In the genomic region with DNA sequence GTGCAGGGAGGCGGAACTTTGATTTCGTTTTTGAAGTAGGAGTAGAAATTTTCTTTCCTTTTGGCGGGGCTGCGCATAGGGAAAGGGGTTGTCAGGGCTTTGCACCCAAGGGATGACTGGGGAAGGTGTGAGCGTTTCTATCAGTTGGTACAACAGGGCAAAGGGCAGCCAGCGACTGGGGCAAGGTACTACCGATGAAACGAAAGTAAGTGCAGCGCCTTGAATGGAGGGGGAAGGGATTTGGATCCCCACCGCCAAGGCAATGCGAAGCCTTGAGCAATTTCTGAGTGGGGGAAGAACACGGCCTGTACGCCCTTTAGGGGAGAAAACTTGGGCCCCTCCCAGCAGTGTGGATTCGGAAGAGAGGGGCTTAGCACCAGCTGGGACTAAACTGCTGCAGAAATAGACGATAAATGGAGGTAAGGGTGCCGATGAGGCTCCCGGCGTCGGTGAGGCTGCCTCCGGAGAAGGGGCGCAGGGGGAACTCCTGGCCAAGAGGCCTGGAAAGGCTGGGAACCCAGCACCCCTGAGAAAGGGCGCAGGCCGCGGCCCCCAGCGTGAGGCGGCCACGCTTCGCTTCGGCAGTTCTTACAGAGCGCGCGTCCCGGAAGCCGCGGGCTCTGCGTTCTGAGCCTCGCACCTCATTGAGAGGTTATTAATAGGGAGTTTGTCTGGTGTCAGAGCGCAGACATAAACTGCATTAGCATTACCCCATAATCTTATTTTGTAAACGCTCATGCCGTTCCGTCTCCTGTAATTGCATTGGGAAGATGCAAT, we compare ENCODE assay signal across 1 cellular context.
TF ChIP-seq lines count a peak whose summit lies in the region.

No MANE protein-coding gene starts in this region.

TF ChIP-seq in SK-N-SH treated with all-trans-retinoic acid at 6 μM for 48 hours, 23 proteins besides CTCF, POLR2A, EP300 and RAD21 (continued from another document):
- TF ChIP-seq, protein P1, sequence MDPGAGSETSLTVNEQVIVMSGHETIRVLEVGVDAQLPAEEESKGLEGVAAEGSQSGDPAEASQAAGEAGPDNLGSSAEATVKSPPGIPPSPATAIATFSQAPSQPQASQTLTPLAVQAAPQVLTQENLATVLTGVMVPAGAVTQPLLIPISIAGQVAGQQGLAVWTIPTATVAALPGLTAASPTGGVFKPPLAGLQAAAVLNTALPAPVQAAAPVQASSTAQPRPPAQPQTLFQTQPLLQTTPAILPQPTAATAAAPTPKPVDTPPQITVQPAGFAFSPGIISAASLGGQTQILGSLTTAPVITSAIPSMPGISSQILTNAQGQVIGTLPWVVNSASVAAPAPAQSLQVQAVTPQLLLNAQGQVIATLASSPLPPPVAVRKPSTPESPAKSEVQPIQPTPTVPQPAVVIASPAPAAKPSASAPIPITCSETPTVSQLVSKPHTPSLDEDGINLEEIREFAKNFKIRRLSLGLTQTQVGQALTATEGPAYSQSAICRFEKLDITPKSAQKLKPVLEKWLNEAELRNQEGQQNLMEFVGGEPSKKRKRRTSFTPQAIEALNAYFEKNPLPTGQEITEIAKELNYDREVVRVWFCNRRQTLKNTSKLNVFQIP (CRISPR knock-in tag; IDR thresholded peaks at IDR 0.05; ENCODE audit: borderline replicate concordance, low read depth), result no peak
- TF ChIP-seq, protein P2, sequence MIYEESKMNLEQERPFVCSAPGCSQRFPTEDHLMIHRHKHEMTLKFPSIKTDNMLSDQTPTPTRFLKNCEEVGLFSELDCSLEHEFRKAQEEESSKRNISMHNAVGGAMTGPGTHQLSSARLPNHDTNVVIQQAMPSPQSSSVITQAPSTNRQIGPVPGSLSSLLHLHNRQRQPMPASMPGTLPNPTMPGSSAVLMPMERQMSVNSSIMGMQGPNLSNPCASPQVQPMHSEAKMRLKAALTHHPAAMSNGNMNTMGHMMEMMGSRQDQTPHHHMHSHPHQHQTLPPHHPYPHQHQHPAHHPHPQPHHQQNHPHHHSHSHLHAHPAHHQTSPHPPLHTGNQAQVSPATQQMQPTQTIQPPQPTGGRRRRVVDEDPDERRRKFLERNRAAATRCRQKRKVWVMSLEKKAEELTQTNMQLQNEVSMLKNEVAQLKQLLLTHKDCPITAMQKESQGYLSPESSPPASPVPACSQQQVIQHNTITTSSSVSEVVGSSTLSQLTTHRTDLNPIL (CRISPR knock-in tag; IDR thresholded peaks at IDR 0.05; ENCODE audit: low read depth), result no peak
- TF ChIP-seq ZNF8 (CRISPR knock-in tag; IDR thresholded peaks at IDR 0.05), result no peak
- no peak for TF ChIP-seq ISL1 (CRISPR knock-in tag; IDR thresholded peaks at IDR 0.05)
- no peak for TF ChIP-seq ARNTL (CRISPR knock-in tag; IDR thresholded peaks at IDR 0.05; ENCODE audit: borderline replicate concordance, low read depth)
- no peak for TF ChIP-seq ESRRG (CRISPR knock-in tag; IDR thresholded peaks at IDR 0.05)
- no peak for TF ChIP-seq ZNF70 (CRISPR knock-in tag; IDR thresholded peaks at IDR 0.05)
- no peak for TF ChIP-seq TCF4 (CRISPR knock-in tag; IDR thresholded peaks at IDR 0.05; ENCODE audit: borderline replicate concordance)
- no peak for TF ChIP-seq RARB (CRISPR knock-in tag; IDR thresholded peaks at IDR 0.05)
